ENCODE assay signal across 8 cellular contexts in genomic region chr4:77861500-77861899, GRCh38. TPM values are rescaled to one million over a fixed set of nuclear protein-coding genes. Genes with fewer than 3 reads are reported as not detected.
DNase-seq lines count a peak whose midpoint lies in the region; ATAC-seq, FAIRE-seq and TF ChIP-seq lines count a peak whose summit lies in the region.

No MANE protein-coding gene starts in this region.

- H3K36me3 ChIP-seq in kidney (ENCODE audit: control insufficient read depth in 1 of 2, insufficient read depth in 2 of 2, low read length in 2 of 2) = no peaks in the 10 kb centered on the region
- no peaks in the 10 kb centered on the region for H3K36me3 ChIP-seq in testis (ENCODE audit: low read depth, missing control alignments)

- POLR2A ChIA-PET in activated B cell treated with CpG ODN at 0.5 μM for 24 hours (lab: Charles Lee) = interaction anchor here (1.1 to 5.2 kb wide), 17 partner anchors 9 to 1921 kb away, joined by 3 to 417 read pairs (median 6); partner anchors contain the start of genes BMP2K, CCNG2, CNOT6L and NAAA

- H3K4me3 Mint-ChIP-seq in activated T-cell treated with anti-CD3 and anti-CD28 coated beads, Interleukin-2, amount 50 U/mL, for 24 hours = peak overlapping the region; percentile 95
- H3K4me3 Mint-ChIP-seq in activated B cell treated with CpG ODN at 0.5 μM for 24 hours = peak overlapping the region; percentile 97

- H3K9ac ChIP-seq in kidney (ENCODE audit: low read length in 2 of 2) = peak overlapping the region in 1 of 2 donors; percentile 91

- intact Hi-C loops in activated B cell treated with CpG ODN at 0.5 μM for 24 hours (cut with micrococcal nuclease) (loop anchor here (5.0 kb wide), 3 partner anchors 124 to 916 kb away; partner anchors contain the start of genes BMP2K and CCNG2), kidney (cut with DNase I) (no loop called here), testis (cut with DNase I; ENCODE audit: low total_unique reads) (no loop called here)

- H3K4me3 ChIP-seq in kidney (ENCODE audit: low read length in 2 of 2) (peak overlapping the region; percentile 91 to 98), testis (peak overlapping the region; percentile 66 to 73)

- no peaks in the 10 kb centered on the region for H3K27me3 Mint-ChIP-seq in activated T-cell treated with anti-CD3 and anti-CD28 coated beads, Interleukin-2, amount 50 U/mL, for 24 hours
- no peaks in the 10 kb centered on the region for H3K27me3 Mint-ChIP-seq in activated B cell treated with CpG ODN at 0.5 μM for 24 hours

- DNase-seq in activated T-cell treated with anti-CD3 and anti-CD28 coated beads, Interleukin-2, amount 50 U/mL, for 24 hours = no peak
- no peak for DNase-seq in activated T-cell treated with anti-CD3 and anti-CD28 coated beads, Interleukin-2, amount 50 U/mL, for 48 hours
- no peak for DNase-seq in activated B cell treated with CpG ODN at 0.5 μM for 24 hours
- no peak for DNase-seq in kidney
- DNase-seq in testis = no peak
- no peak for DNase-seq in NCI-H2227 treated with DMSO at 0.1 percent for 48 hours (lab: John Stamatoyannopoulos, UW)
- DNase-seq in NCI-H2081 treated with DMSO at 0.1 percent for 48 hours (lab: John Stamatoyannopoulos, UW) = no peak
- no peak for DNase-seq in NK-92 treated with Interleukin-12 subunit alpha and Interleukin-12 subunit beta, amount 100 ng/mL, for 24 hours (lab: John Stamatoyannopoulos, UW)

- CTCF ChIA-PET in activated B cell treated with CpG ODN at 0.5 μM for 24 hours (lab: Charles Lee) = interaction anchor here (1.2 to 3.8 kb wide), 5 partner anchors 9 to 60 kb away, joined by 4 to 27 read pairs (median 11); partner anchors contain the start of gene CNOT6L

- 77% methylated on average over 1 of the region's 1 CpG for WGBS in testis, 2 donors

- no peak for ATAC-seq in activated B cell treated with CpG ODN at 0.5 μM for 24 hours (ENCODE audit: low read depth)

- no peaks in the 10 kb centered on the region for H3K27me3 ChIP-seq in testis

- no peak for FAIRE-seq in kidney (lab: Jason Lieb, UNC)

- H3K9me3 ChIP-seq in kidney (ENCODE audit: control insufficient read depth in 1 of 2, low read length in 2 of 2) = no peaks in the 10 kb centered on the region
- H3K9me3 ChIP-seq in testis = no peaks in the 10 kb centered on the region

- H3K4me1 Mint-ChIP-seq in activated T-cell treated with anti-CD3 and anti-CD28 coated beads, Interleukin-2, amount 50 U/mL, for 24 hours (ENCODE audit: low read depth) = peaks cover 73% of the 10 kb centered on the region
- peaks cover 58% of the 10 kb centered on the region for H3K4me1 Mint-ChIP-seq in activated B cell treated with CpG ODN at 0.5 μM for 24 hours

- H3K9me3 Mint-ChIP-seq in activated T-cell treated with anti-CD3 and anti-CD28 coated beads, Interleukin-2, amount 50 U/mL, for 24 hours = no peaks in the 10 kb centered on the region
- H3K9me3 Mint-ChIP-seq in activated B cell treated with CpG ODN at 0.5 μM for 24 hours = no peaks in the 10 kb centered on the region

- no peak for TF ChIP-seq CTCF in activated B cell treated with CpG ODN at 0.5 μM for 24 hours (IDR thresholded peaks at IDR 0.05)
- TF ChIP-seq CTCF in kidney (IDR thresholded peaks at IDR 0.05; ENCODE audit: borderline replicate concordance, extremely low read depth, insufficient read depth) = no peak
- no peak for TF ChIP-seq CTCF in testis (IDR thresholded peaks at IDR 0.05)

- H3K4me1 ChIP-seq in kidney (ENCODE audit: control insufficient read depth in 1 of 2, insufficient read depth in 1 of 2, low read depth in 1 of 2, low read length in 2 of 2) = peaks cover 0 to 3% of the 10 kb centered on the region in 2 donors
- H3K4me1 ChIP-seq in testis = peaks cover 6% of the 10 kb centered on the region

- H3K27ac Mint-ChIP-seq in activated T-cell treated with anti-CD3 and anti-CD28 coated beads, Interleukin-2, amount 50 U/mL, for 24 hours = peak overlapping the region; percentile 99
- peak overlapping the region; percentile 100 for H3K27ac Mint-ChIP-seq in activated B cell treated with CpG ODN at 0.5 μM for 24 hours

- no peak for TF ChIP-seq POLR2A in testis (IDR thresholded peaks at IDR 0.05)

- H3K27ac ChIP-seq in kidney (ENCODE audit: low read depth in 2 of 2, low read length in 2 of 2) (peak overlapping the region; percentile 94 to 95), testis (peak overlapping the region; percentile 83 to 96)

- peaks cover 41% of the 10 kb centered on the region for H3K36me3 Mint-ChIP-seq in activated T-cell treated with anti-CD3 and anti-CD28 coated beads, Interleukin-2, amount 50 U/mL, for 24 hours (ENCODE audit: low read depth)
- H3K36me3 Mint-ChIP-seq in activated B cell treated with CpG ODN at 0.5 μM for 24 hours (ENCODE audit: low read depth) = peaks cover 23% of the 10 kb centered on the region

RNA-seq across cellular contexts. Expression of gene MRPL1, which starts 1.1 kb away (rescaled TPM):
- 31.7 and 38.3 TPM in 2 replicates for total RNA-seq in activated B cell treated with CpG ODN at 0.5 μM for 24 hours
- total RNA-seq in kidney = 29.8 TPM
- polyA plus RNA-seq in kidney (ENCODE audit: insufficient read depth, low read depth, low replicate concordance) = 61.0 TPM
- 10 to 100 TPM; 16.6 to 17.9 TPM for total RNA-seq in testis
- polyA plus RNA-seq in testis (ENCODE audit: insufficient read depth, low read depth, low replicate concordance) = 11.5 TPM

RNA-seq across cellular contexts. Expression of gene CNOT6L, which starts 42.3 kb away (rescaled TPM):
- total RNA-seq in activated B cell treated with CpG ODN at 0.5 μM for 24 hours = 72.2 and 75.3 TPM in 2 replicates
- 73.3 TPM for total RNA-seq in kidney
- 5.8 TPM for polyA plus RNA-seq in kidney (ENCODE audit: insufficient read depth, low read depth, low replicate concordance)
- total RNA-seq in testis = 10 to 100 TPM; 21.0 to 25.7 TPM
- 23.1 TPM for polyA plus RNA-seq in testis (ENCODE audit: insufficient read depth, low read depth, low replicate concordance)
